In the genomic region with DNA sequence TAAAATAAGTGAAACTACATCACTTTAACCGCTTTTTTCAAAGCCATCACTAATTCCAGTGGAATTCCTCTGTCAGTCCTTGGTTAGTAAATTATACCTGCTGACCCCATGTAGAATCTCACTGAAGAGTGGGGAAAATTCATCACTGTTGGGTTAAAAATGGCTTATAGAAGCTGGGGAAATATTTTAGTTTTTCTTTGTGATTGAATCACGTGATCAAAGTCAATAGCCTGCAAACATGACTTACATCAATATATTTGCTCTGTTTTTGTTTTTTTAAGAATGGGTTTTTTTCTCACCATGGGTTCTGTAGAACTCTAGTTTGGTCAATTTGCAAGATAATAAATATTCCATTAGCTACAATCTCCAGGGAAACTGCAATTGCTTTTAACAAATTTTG, we compare ENCODE assay signal across 28 cellular contexts.
"Had no signal": no experiment of that assay in that cellular context is flagged by ENCODE, and none has a peak within 500 bp of the region (broad histone marks: within the 10 kb centered on the region; RNA-seq: fewer than 3 reads in every experiment).

No MANE protein-coding gene starts in this region.

- H3K4me3 ChIP-seq: colonic mucosa, coronary artery, dorsolateral prefrontal cortex, esophagus muscularis mucosa, esophagus squamous epithelium, gastrocnemius medialis, gastroesophageal sphincter, heart left ventricle, heart right ventricle had no signal

- FAIRE-seq: colon, endometrium, endothelial cell of umbilical vein, frontal cortex had no signal

- DNase-seq: colonic mucosa; cortex of kidney; dermis blood vessel endothelial cell; dorsolateral prefrontal cortex; effector CD4-positive, alpha-beta T cell; effector CD8-positive, alpha-beta T cell; effector memory CD4-positive, alpha-beta T cell; effector memory CD8-positive, alpha-beta T cell; endodermal cell; erythroblast; esophagus squamous epithelium; foreskin fibroblast; foreskin keratinocyte; foreskin melanocyte; gastrocnemius medialis; glutamatergic neuron; head of caudate nucleus; heart left ventricle; heart right ventricle had no signal

- H3K27ac ChIP-seq: colonic mucosa, coronary artery, dorsolateral prefrontal cortex, epithelial cell of prostate, esophagus muscularis mucosa, esophagus squamous epithelium, foreskin keratinocyte, gastrocnemius medialis, gastroesophageal sphincter, heart left ventricle, heart right ventricle had no signal

- H3K36me3 ChIP-seq: colonic mucosa, esophagus muscularis mucosa, esophagus squamous epithelium, gastrocnemius medialis, gastroesophageal sphincter, heart left ventricle, heart right ventricle had no signal

- H3K9me3 ChIP-seq: colonic mucosa, esophagus muscularis mucosa, esophagus squamous epithelium, gastrocnemius medialis, gastroesophageal sphincter, heart left ventricle, heart right ventricle had no signal

- ATAC-seq: effector memory CD8-positive, alpha-beta T cell; esophagus mucosa; foreskin keratinocyte; gastrocnemius medialis; gastroesophageal sphincter; heart left ventricle; heart right ventricle had no signal

- H3K4me1 ChIP-seq: colonic mucosa, esophagus muscularis mucosa, esophagus squamous epithelium, foreskin keratinocyte, gastrocnemius medialis, gastroesophageal sphincter, heart left ventricle, heart right ventricle had no signal

- H3K27me3 ChIP-seq: colonic mucosa, esophagus muscularis mucosa, esophagus squamous epithelium, foreskin keratinocyte, gastrocnemius medialis, gastroesophageal sphincter, heart left ventricle, heart right ventricle had no signal
